In genomic region chr2:159521272-159521671, GRCh38 we compare ENCODE assay signal across 28 cellular contexts.
DNase-seq lines count a peak whose midpoint lies in the region; ATAC-seq, FAIRE-seq and TF ChIP-seq lines count a peak whose summit lies in the region.
"Had no signal": no experiment of that assay in that cellular context is flagged by ENCODE, and none has a peak within 500 bp of the region (broad histone marks: within the 10 kb centered on the region; RNA-seq: fewer than 3 reads in every experiment).

No MANE protein-coding gene starts in this region.

- H3K4me3 ChIP-seq in adipocyte (ENCODE audit: low read length), result no peak overlapping the region
- H3K4me3 ChIP-seq in keratinocyte (ENCODE audit: control insufficient read depth in 2 of 3, extremely low read depth in 1 of 3, insufficient read depth in 2 of 3, low read depth in 1 of 3, low read length in 3 of 3), result no peak overlapping the region
- H3K4me3 ChIP-seq in GM23338, result no peak overlapping the region
- no peak overlapping the region for H3K4me3 ChIP-seq in SK-N-SH (ENCODE audit: low read depth in 2 of 2, low read length in 1 of 2)
- H3K4me3 ChIP-seq: BLaER1, MG63, Peyer's patch, SJSA1 had no signal

- POLR2A ChIA-PET in SK-N-SH (lab: Yijun Ruan, JAX), result no interaction called here

- peak; percentile 5 for FAIRE-seq in keratinocyte (lab: Jason Lieb, UNC)
- FAIRE-seq: GM19239, H54 had no signal

- 94% methylated on average over 2 of the region's 2 CpGs for WGBS in SK-N-SH (ENCODE audit: low lambda C conversion rate)

- peaks cover 3% of the 10 kb centered on the region; the same call in 1 of the 3 replicates for H3K36me3 Mint-ChIP-seq in GM23338 (ENCODE audit: low read depth)
- H3K36me3 Mint-ChIP-seq: CD4-positive, CD25-positive, alpha-beta regulatory T cell; T-cell had no signal

- H3K9ac ChIP-seq in adipocyte (ENCODE audit: low read length) (no peak overlapping the region), keratinocyte (ENCODE audit: control insufficient read depth, extremely low read depth, insufficient read depth, low read length) (no peak overlapping the region), SK-N-SH (no peak overlapping the region)
- H3K9ac ChIP-seq: BLaER1 had no signal

- no peaks in the 10 kb centered on the region for H3F3A ChIP-seq in GM23338 (replicated peaks; ENCODE audit: low read depth)
- H3F3A ChIP-seq in SK-N-SH (replicated peaks; ENCODE audit: insufficient read depth), result peaks cover 17% of the 10 kb centered on the region

- no peaks in the 10 kb centered on the region for H3K9me1 ChIP-seq in keratinocyte (ENCODE audit: control insufficient read depth, extremely low read depth, insufficient read depth, low read length)

- H3K27me3 Mint-ChIP-seq in GM23338 (ENCODE audit: insufficient read depth, low read depth, poor library complexity), result no peaks in the 10 kb centered on the region
- H3K27me3 Mint-ChIP-seq: CD4-positive, CD25-positive, alpha-beta regulatory T cell; T-cell had no signal

- dilution Hi-C loops in keratinocyte (cut with MboI; ENCODE audit: extremely low pct_ligation_motif_present, low sequenced_read_pairs), result no loop called here

- H3K27ac Mint-ChIP-seq in GM23338, result no peak overlapping the region
- H3K27ac Mint-ChIP-seq: T-cell had no signal

- peaks cover 35% of the 10 kb centered on the region for H3K4me1 Mint-ChIP-seq in GM23338

- H3K36me3 ChIP-seq in adipocyte (ENCODE audit: control insufficient read depth, insufficient read depth, low read length, severe bottlenecking) (no peaks in the 10 kb centered on the region), keratinocyte (ENCODE audit: control insufficient read depth in 2 of 2, extremely low read depth in 1 of 2, insufficient read depth in 2 of 2, low read length in 2 of 2) (no peaks in the 10 kb centered on the region), GM23338 (ENCODE audit: insufficient read depth) (no peaks in the 10 kb centered on the region), SK-N-SH (replicated peaks in 1 of 2; ENCODE audit: control insufficient read depth in 1 of 2, insufficient read depth in 2 of 2, low read length in 1 of 2) (peaks cover 0 to 2% of the 10 kb centered on the region in 2 experiments)
- H3K36me3 ChIP-seq: BLaER1, MG63, Peyer's patch, SJSA1 had no signal

- no peak overlapping the region for H3K4me3 Mint-ChIP-seq in GM23338
- H3K4me3 Mint-ChIP-seq: CD4-positive, CD25-positive, alpha-beta regulatory T cell; T-cell had no signal

- no peaks in the 10 kb centered on the region for H4K20me1 ChIP-seq in keratinocyte (ENCODE audit: control insufficient read depth, extremely low read depth, insufficient read depth, low read length)
- H4K20me1 ChIP-seq in GM23338 (replicated peaks; ENCODE audit: insufficient read depth), result no peaks in the 10 kb centered on the region
- no peaks in the 10 kb centered on the region for H4K20me1 ChIP-seq in SK-N-SH (ENCODE audit: insufficient read depth)
- H4K20me1 ChIP-seq: BLaER1 had no signal

- H3K79me2 ChIP-seq in keratinocyte (ENCODE audit: control insufficient read depth, insufficient read depth, low read length) (no peaks in the 10 kb centered on the region), GM23338 (replicated peaks; ENCODE audit: insufficient read depth) (peaks cover 22% of the 10 kb centered on the region; the same call in 1 of the 2 replicates), SK-N-SH (ENCODE audit: insufficient read depth) (no peaks in the 10 kb centered on the region; the same call in 1 of the 2 replicates)

- H3K4me1 ChIP-seq in adipocyte (ENCODE audit: control insufficient read depth, insufficient read depth, low read length), result peaks cover 4% of the 10 kb centered on the region
- H3K4me1 ChIP-seq in keratinocyte (ENCODE audit: control insufficient read depth, extremely low read depth, insufficient read depth, low read length), result peaks cover 4% of the 10 kb centered on the region
- H3K4me1 ChIP-seq in GM23338 (ENCODE audit: insufficient read depth), result peaks cover 20% of the 10 kb centered on the region
- peaks cover 4 to 7% of the 10 kb centered on the region in 2 experiments; a peak in 2 of 4 replicates for H3K4me1 ChIP-seq in SK-N-SH (ENCODE audit: control insufficient read depth in 1 of 2, insufficient read depth in 2 of 2, low read depth in 1 of 2, low read length in 1 of 2)
- H3K4me1 ChIP-seq: Peyer's patch had no signal

- H3K4me2 ChIP-seq in keratinocyte (ENCODE audit: control insufficient read depth, extremely low read depth, insufficient read depth, low read depth, low read length), result no peak overlapping the region
- no peak overlapping the region for H3K4me2 ChIP-seq in GM23338
- H3K4me2 ChIP-seq in SK-N-SH, result no peak overlapping the region
- H3K4me2 ChIP-seq: BLaER1 had no signal

- TF ChIP-seq RAD21 in SK-N-SH (IDR thresholded peaks at IDR 0.05; ENCODE audit: low read length), result no peak

- TF ChIP-seq EP300 in SK-N-SH (IDR thresholded peaks at IDR 0.05; ENCODE audit: borderline replicate concordance in 1 of 2, low read depth in 1 of 2, low read length in 1 of 2), result no peak

- CTCF ChIA-PET in SK-N-SH (lab: Yijun Ruan, JAX), result no interaction called here

- H3K27me3 ChIP-seq in adipocyte (replicated peaks; ENCODE audit: control insufficient read depth, insufficient read depth, low read length) (no peaks in the 10 kb centered on the region), keratinocyte (ENCODE audit: control insufficient read depth, extremely low read depth, insufficient read depth, low read length) (no peaks in the 10 kb centered on the region), GM23338 (ENCODE audit: insufficient read depth) (no peaks in the 10 kb centered on the region), SK-N-SH (ENCODE audit: insufficient read depth) (no peaks in the 10 kb centered on the region)
- H3K27me3 ChIP-seq: BLaER1, MG63, Peyer's patch, SJSA1 had no signal

- H3K27ac ChIP-seq in keratinocyte (ENCODE audit: control insufficient read depth, insufficient read depth, low read length) (no peak overlapping the region), substantia nigra (ENCODE audit: low read depth, low read length, poor library complexity, severe bottlenecking) (no peak overlapping the region), GM23338 (ENCODE audit: low read depth) (no peak overlapping the region), SK-N-SH (ENCODE audit: low read depth in 2 of 2, low read length in 1 of 2) (no peak overlapping the region)
- H3K27ac ChIP-seq: BLaER1, Peyer's patch, SJSA1 had no signal

- H3K9me3 ChIP-seq in adipocyte (ENCODE audit: control insufficient read depth, low read length), result no peaks in the 10 kb centered on the region
- no peaks in the 10 kb centered on the region for H3K9me3 ChIP-seq in keratinocyte (ENCODE audit: control insufficient read depth, low read depth, low read length)
- no peaks in the 10 kb centered on the region for H3K9me3 ChIP-seq in SK-N-SH
- H3K9me3 ChIP-seq: MG63, Peyer's patch, SJSA1 had no signal

- no peaks in the 10 kb centered on the region for H3K9me2 ChIP-seq in GM23338 (ENCODE audit: insufficient read depth)
- H3K9me2 ChIP-seq in SK-N-SH, result no peaks in the 10 kb centered on the region

- no peaks in the 10 kb centered on the region; the same call in 2 of the 3 replicates for H3K9me3 Mint-ChIP-seq in GM23338
- H3K9me3 Mint-ChIP-seq: T-cell had no signal

- no peak for ATAC-seq in GM23338
- ATAC-seq: T-cell had no signal

- TF ChIP-seq CTCF in keratinocyte (optimal IDR thresholded peaks at IDR 0.05 in 1 of 3, IDR thresholded peaks at IDR 0.05 in 1 of 3, conservative IDR thresholded peaks at IDR 0.05 in 1 of 3; ENCODE audit: extremely low read depth in 1 of 3, insufficient read depth in 2 of 3, low read length in 3 of 3) (no peak), GM23338 (conservative IDR thresholded peaks at IDR 0.05; ENCODE audit: low read depth in 2 of 2) (no peak), SK-N-SH (IDR thresholded peaks at IDR 0.05) (no peak)

- H2AFZ ChIP-seq in keratinocyte (ENCODE audit: control insufficient read depth, low read length) (no peak overlapping the region), GM23338 (no peak overlapping the region), SK-N-SH (ENCODE audit: low read depth) (no peak overlapping the region)

- peak; percentile 26 for DNase-seq in SIG-M5 treated with dmso at 0.1 percent for 504 hours (lab: John Stamatoyannopoulos, UW; ENCODE audit: unreplicated experiment)
- no peak for DNase-seq in SIG-M5 (lab: John Stamatoyannopoulos, UW)
- peak; percentile 11 for DNase-seq in NCI-H748 (lab: John Stamatoyannopoulos, UW; ENCODE audit: unreplicated experiment)
- DNase-seq in adipocyte (ENCODE audit: low read depth), result peak; percentile 6
- no peak for DNase-seq in keratinocyte (ENCODE audit: low read depth, low spot score)
- no peak for DNase-seq in substantia nigra (lab: John Stamatoyannopoulos, UW)
- no peak for DNase-seq in GM23338 (ENCODE audit: low spot score)
- DNase-seq in SK-N-SH, result no peak
- DNase-seq: 8988T; CD4-positive, CD25-positive, alpha-beta regulatory T cell; KG1; MG63; NCI-H1092; NCI-H1417 treated with DMSO at 0.1 percent for 48 hours; NCI-H1694 treated with DMSO at 0.1 percent for 48 hours; NCI-H2081 treated with DMSO at 0.1 percent for 48 hours; NCI-H2171; NCI-H226; NCI-H510A treated with DMSO at 0.1 percent for 48 hours; NCI-H774; NK-92 treated with Interleukin-12 subunit alpha and Interleukin-12 subunit beta, amount 100 ng/mL, for 24 hours; OCI-M1; Peyer's patch; T-cell had no signal

TF ChIP-seq in GM23338, 12 proteins besides CTCF, POLR2A, EP300 and RAD21 (continues in another document):
- TF ChIP-seq ETS1 (IDR thresholded peaks at IDR 0.05), result no peak
- no peak for TF ChIP-seq CREB1 (CRISPR knock-in tag; IDR thresholded peaks at IDR 0.05; ENCODE audit: low read depth)

TF ChIP-seq in SK-N-SH, 30 proteins besides CTCF, POLR2A, EP300 and RAD21:
- TF ChIP-seq GABPA (IDR thresholded peaks at IDR 0.05; ENCODE audit: low read depth) (no peak), TCF12 (IDR thresholded peaks at IDR 0.05) (no peak)

Comparison
In these comparisons a context has a peak if more than half of its experiments do, and no peak if none do; other contexts are left out.
1. DNase-seq: peak in SIG-M5 treated with dmso at 0.1 percent for 504 hours (single experiment), NCI-H748 (single experiment) and adipocyte (single experiment); none in SIG-M5 (single experiment), keratinocyte (single experiment), substantia nigra (0 of 49), GM23338 (single experiment) and SK-N-SH (single experiment).